In the genomic region with DNA sequence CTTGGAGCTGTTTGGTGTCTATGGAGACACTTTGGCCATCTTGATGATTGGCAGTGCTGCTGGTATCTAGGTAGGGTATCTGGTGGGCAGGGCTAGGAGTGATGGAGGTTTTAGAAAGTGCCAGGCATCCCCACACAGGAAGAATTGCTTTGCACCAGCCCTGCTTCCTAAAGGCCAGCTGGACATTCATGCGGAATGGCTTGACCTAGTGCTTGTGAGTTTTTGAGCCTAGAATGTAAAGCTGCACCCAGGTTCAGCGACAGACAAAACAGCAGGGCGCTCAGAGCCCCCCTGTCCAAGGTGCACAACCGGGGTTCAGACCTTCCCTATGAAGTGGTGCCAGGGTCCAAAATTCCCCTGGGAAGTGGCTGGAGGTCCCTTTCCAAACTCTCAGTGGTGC, we compare ENCODE assay signal across 9 cellular contexts.
"Had no signal": no experiment of that assay in that cellular context is flagged by ENCODE, and none has a peak within 500 bp of the region (broad histone marks: within the 10 kb centered on the region; RNA-seq: fewer than 3 reads in every experiment).

No MANE protein-coding gene starts in this region.

- H2AFZ ChIP-seq: GM23248, GM23338 had no signal

- ATAC-seq: GM23338, HCT116 had no signal

- H3K27ac ChIP-seq: GM23248 had no signal

- H3K9me3 ChIP-seq: HAP-1 had no signal

- H3K9ac ChIP-seq: GM23248 had no signal

- DNase-seq: GM23248, GOT3, H7, H9, HCEC 1CT, HFFc6 had no signal

- H3K4me2 ChIP-seq: GM23338 had no signal

- H3K36me3 ChIP-seq: HAP-1 had no signal

- H3K4me3 ChIP-seq: GM23248, GM23338, HAP-1 had no signal
